In the genomic region with DNA sequence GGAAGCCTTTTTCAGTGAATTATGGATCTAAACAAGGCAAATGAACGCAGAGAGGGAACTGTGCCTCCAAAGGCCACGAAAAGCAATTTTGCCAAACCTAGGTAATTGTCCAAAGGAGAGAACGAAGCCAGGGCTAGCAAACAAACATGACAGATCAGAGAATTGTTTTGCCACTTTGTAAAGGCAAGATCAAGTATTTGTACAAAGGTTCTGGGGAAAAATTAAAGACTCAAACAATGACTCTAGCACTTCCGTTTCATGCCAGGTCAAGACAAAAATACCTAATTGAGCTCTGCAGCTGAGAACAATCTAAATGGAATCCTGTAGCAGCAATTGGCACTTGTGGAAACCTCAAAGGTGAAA, we compare ENCODE assay signal across 10 cellular contexts. TPM values are rescaled to one million over a fixed set of nuclear protein-coding genes. Genes with fewer than 3 reads are reported as not detected.
A peak's percentile ranks its signal among the peaks of the same experiment; 100 is the strongest.
DNase-seq lines count a peak whose midpoint lies in the region; ATAC-seq, FAIRE-seq and TF ChIP-seq lines count a peak whose summit lies in the region.
"Had no signal": no experiment of that assay in that cellular context is flagged by ENCODE, and none has a peak within 500 bp of the region (broad histone marks: within the 10 kb centered on the region; RNA-seq: fewer than 3 reads in every experiment).

No MANE protein-coding gene starts in this region.

- DNase-seq in astrocyte (ENCODE audit: low read depth) (no peak), prostate gland (ENCODE audit: low spot score) (no peak), H7 (no peak)
- DNase-seq in activated CD4-positive, CD25-positive, alpha-beta regulatory T cell (lab: John Stamatoyannopoulos, UW): no peak
- DNase-seq: activated CD4-positive, CD25-positive, alpha-beta regulatory T cell treated with anti-CD3 and anti-CD28 coated beads, Interleukin-2, amount 50 U/mL, for 72 hours had no signal

- no peaks in the 10 kb centered on the region for H3K36me3 Mint-ChIP-seq in astrocyte (ENCODE audit: low read depth, unreplicated experiment)

- H4K20me1 ChIP-seq in astrocyte (ENCODE audit: insufficient read depth, low read length): no peaks in the 10 kb centered on the region

- FAIRE-seq in astrocyte (lab: Jason Lieb, UNC): no peak

- no peaks in the 10 kb centered on the region for H3K9me3 Mint-ChIP-seq in astrocyte (ENCODE audit: unreplicated experiment)

- no peak overlapping the region for H2AFZ ChIP-seq in astrocyte (ENCODE audit: low read depth, low read length)

- TF ChIP-seq CTCF in astrocyte (IDR thresholded peaks at IDR 0.05; ENCODE audit: insufficient read depth, low read depth, low read length) (no peak), prostate gland (IDR thresholded peaks at IDR 0.05) (no peak)

- H3K4me1 ChIP-seq in astrocyte (ENCODE audit: insufficient read depth, low read length): peaks cover 11% of the 10 kb centered on the region
- peaks cover 6% of the 10 kb centered on the region for H3K4me1 ChIP-seq in prostate gland (replicated peaks)

- H3K4me1 Mint-ChIP-seq in astrocyte (ENCODE audit: low read depth, unreplicated experiment): peaks cover 13% of the 10 kb centered on the region

- H3K9me3 ChIP-seq in astrocyte (ENCODE audit: insufficient read depth, low read depth, low read length) (no peaks in the 10 kb centered on the region), prostate gland (no peaks in the 10 kb centered on the region)

- H3K4me3 Mint-ChIP-seq in astrocyte (ENCODE audit: unreplicated experiment): no peak overlapping the region

- H3K27ac ChIP-seq in astrocyte (ENCODE audit: low read depth, low read length): peak overlapping the region; percentile 16
- peak overlapping the region; percentile 80 to 97 for H3K27ac ChIP-seq in prostate gland

- H3K9ac ChIP-seq in astrocyte (ENCODE audit: low read length): no peak overlapping the region

- intact Hi-C loops in prostate gland (cut with DNase I): no loop called here

- H3K36me3 ChIP-seq in astrocyte (ENCODE audit: insufficient read depth, low read length) (no peaks in the 10 kb centered on the region), prostate gland (no peaks in the 10 kb centered on the region), H7 (replicated peaks; ENCODE audit: control insufficient read depth, insufficient read depth, low read length) (no peaks in the 10 kb centered on the region)

- H3K4me3 ChIP-seq in astrocyte (ENCODE audit: insufficient read depth, low read depth, low read length) (no peak overlapping the region), prostate gland (no peak overlapping the region), H7 (ENCODE audit: insufficient read depth, low read depth, low read length) (no peak overlapping the region)

- H3K79me2 ChIP-seq in astrocyte (ENCODE audit: insufficient read depth, low read length): no peaks in the 10 kb centered on the region

- TF ChIP-seq POLR2A in prostate gland (IDR thresholded peaks at IDR 0.05): no peak

- peak overlapping the region; percentile 82 for H3K27ac Mint-ChIP-seq in astrocyte (ENCODE audit: unreplicated experiment)

- H3K27me3 ChIP-seq in astrocyte (ENCODE audit: insufficient read depth, low read length): no peaks in the 10 kb centered on the region
- H3K27me3 ChIP-seq in prostate gland (replicated peaks; ENCODE audit: insufficient read depth): no peaks in the 10 kb centered on the region
- no peaks in the 10 kb centered on the region for H3K27me3 ChIP-seq in H7 (ENCODE audit: control insufficient read depth, insufficient read depth, low read length)

- WGBS in prostate gland: 32% methylated on average over 4 of the region's 4 CpGs

- ATAC-seq in GM18858 (IDR thresholded peaks at IDR 0.05; ENCODE audit: unreplicated experiment) (peak; percentile 26), HG03066 (IDR thresholded peaks at IDR 0.05; ENCODE audit: low read depth, unreplicated experiment) (peak; percentile 26), HG02763 (IDR thresholded peaks at IDR 0.05; ENCODE audit: unreplicated experiment) (no peak), GM18873 (IDR thresholded peaks at IDR 0.05; ENCODE audit: low FRiP score, unreplicated experiment) (no peak)
- ATAC-seq: Panc1 had no signal

- peak overlapping the region; percentile 55 for H3K4me2 ChIP-seq in astrocyte (ENCODE audit: low read length)

- no peaks in the 10 kb centered on the region for H3K27me3 Mint-ChIP-seq in astrocyte (ENCODE audit: low read depth, unreplicated experiment)

RNA-seq across cellular contexts. Expression of a gene that starts 8.5 kb away (rescaled TPM):
- total RNA-seq in astrocyte: 2.3 and 2.9 TPM in 2 replicates
- 100 to 1,000 TPM; 241 to 302 TPM for total RNA-seq in prostate gland
- 97.9 and 116 TPM in 2 replicates for total RNA-seq in H7 (2014; rRNA removed; shearing (Covaris generic))

Comparison
In these comparisons a context has a peak if more than half of its experiments do, and no peak if none do; other contexts are left out.
1. ATAC-seq: peak in GM18858 (single experiment) and HG03066 (single experiment); none in HG02763 (single experiment) and GM18873 (single experiment).
2. RNA of a gene that starts 8.5 kb away (total RNA-seq): 241 to 302 TPM in prostate gland and 97.9 to 116 TPM in H7; 2.3 to 2.9 TPM in astrocyte; every median in the first group is over 10 times any median in the second.